In the genomic region with DNA sequence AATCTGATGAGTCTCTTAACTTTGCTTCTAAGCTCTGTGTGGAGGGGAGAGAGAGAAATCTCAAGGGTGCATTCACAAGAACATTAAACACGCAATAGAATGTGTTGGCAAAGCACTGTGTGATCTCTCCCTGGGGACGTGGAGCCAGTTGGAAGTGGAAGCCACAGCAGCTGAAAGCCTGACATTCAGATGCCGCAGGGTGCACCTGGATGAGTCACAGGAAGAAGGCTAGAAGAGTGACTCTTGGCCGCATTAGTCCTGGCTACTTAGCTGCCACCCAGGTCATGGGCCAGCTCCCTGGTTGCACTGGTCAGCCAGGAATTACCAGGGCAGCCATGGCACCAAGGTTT, we compare ENCODE assay signal across 7 cellular contexts.
DNase-seq lines count a peak whose midpoint lies in the region; ATAC-seq and TF ChIP-seq lines count a peak whose summit lies in the region.
"Not testable (repeated sequence)": the region's sequence is repeated elsewhere in the genome, so short reads cannot be mapped to it uniquely, and the experiment has no call there.

No MANE protein-coding gene starts in this region.

- H3K18ac ChIP-seq in trophoblast cell (ENCODE audit: low read length): not testable (repeated sequence)

- H3K4ac ChIP-seq in trophoblast cell (ENCODE audit: low read depth, low read length): not testable (repeated sequence)

- not testable (repeated sequence) for H3K79me2 ChIP-seq in trophoblast cell (ENCODE audit: control insufficient read depth, insufficient read depth, low read length, poor library complexity)

- not testable (repeated sequence) for H2AFZ ChIP-seq in trophoblast cell (ENCODE audit: insufficient read depth, low read length, poor library complexity)

- not testable (repeated sequence) for H3K4me2 ChIP-seq in trophoblast cell (ENCODE audit: low read length)

- not testable (repeated sequence) for H3K4me1 ChIP-seq in RWPE2 (ENCODE audit: insufficient read depth, poor library complexity, severe bottlenecking); trophoblast cell (ENCODE audit: control insufficient read depth in 1 of 2, insufficient read depth in 2 of 2, low read length in 2 of 2)

- not testable (repeated sequence) for H2BK12ac ChIP-seq in trophoblast cell (ENCODE audit: low read length)

- H3K9me3 ChIP-seq in RWPE2 (ENCODE audit: severe bottlenecking); trophoblast cell (ENCODE audit: insufficient read depth, low read depth, low read length): not testable (repeated sequence)

- H2BK120ac ChIP-seq in trophoblast cell (ENCODE audit: insufficient read depth, low read length, poor library complexity): not testable (repeated sequence)

- H2AK5ac ChIP-seq in trophoblast cell (ENCODE audit: low read length): not testable (repeated sequence)

- H2BK5ac ChIP-seq in trophoblast cell (ENCODE audit: low read depth, low read length, poor library complexity): not testable (repeated sequence)

- H4K91ac ChIP-seq in trophoblast cell (ENCODE audit: low read depth, low read length): not testable (repeated sequence)

- H3K9ac ChIP-seq in trophoblast cell (ENCODE audit: low read length): not testable (repeated sequence)

- TF ChIP-seq CTCF in RWPE2 (IDR thresholded peaks at IDR 0.05; ENCODE audit: poor library complexity, severe bottlenecking); epithelial cell of esophagus (IDR thresholded peaks at IDR 0.05; ENCODE audit: insufficient read depth, low read depth, low read length, missing control alignments): not testable (repeated sequence)

- H4K12ac ChIP-seq in trophoblast cell (ENCODE audit: low read depth, low read length): not testable (repeated sequence)

- not testable (repeated sequence) for H3K14ac ChIP-seq in trophoblast cell (ENCODE audit: low read length)

- not testable (repeated sequence) for H3K79me1 ChIP-seq in trophoblast cell (ENCODE audit: low read length)

- H4K8ac ChIP-seq in trophoblast cell (ENCODE audit: low read depth, low read length): not testable (repeated sequence)

- WGBS in trophoblast cell (ENCODE audit: extremely low coverage, insufficient coverage, insufficient read length): no CpG with 5 or more reads among the region's 4 CpGs

- DNase-seq in ELR (ENCODE audit: low read depth): peak; percentile 58
- peak; percentile 31 for DNase-seq in LoVo (ENCODE audit: low spot score)
- DNase-seq in NCI-H526 treated with DMSO at 0.1 percent for 48 hours (lab: John Stamatoyannopoulos, UW): peak; percentile 6
- not testable (repeated sequence) for DNase-seq in RWPE2 (ENCODE audit: low spot score)
- DNase-seq in epithelial cell of esophagus (ENCODE audit: low read depth): peak; percentile 70
- peak; percentile 14 for DNase-seq in iris pigment epithelial cell (ENCODE audit: low read depth)
- DNase-seq in trophoblast cell: peak; percentile 32 to 43

- not testable (repeated sequence) for H3K23ac ChIP-seq in trophoblast cell (ENCODE audit: low read length)

- ATAC-seq in RWPE2 (ENCODE audit: low read depth): not testable (repeated sequence)

- not testable (repeated sequence) for H3K4me3 ChIP-seq in RWPE2 (ENCODE audit: severe bottlenecking); epithelial cell of esophagus (ENCODE audit: low read length); trophoblast cell (ENCODE audit: low read depth, low read length)

- not testable (repeated sequence) for H3K27me3 ChIP-seq in RWPE2 (ENCODE audit: insufficient read depth, poor library complexity, severe bottlenecking); trophoblast cell (ENCODE audit: insufficient read depth, low read length)

- H3K36me3 ChIP-seq in RWPE2 (ENCODE audit: low read depth); trophoblast cell (ENCODE audit: control insufficient read depth in 1 of 2, insufficient read depth in 2 of 2, low read length in 2 of 2): not testable (repeated sequence)

- peak overlapping the region; percentile 82 for H3K27ac ChIP-seq in RWPE2 (ENCODE audit: poor library complexity, severe bottlenecking)
- not testable (repeated sequence) for H3K27ac ChIP-seq in trophoblast cell (ENCODE audit: low read depth, low read length)
